Comparison of ENCODE assay signal across 1 cellular context in the genomic region with DNA sequence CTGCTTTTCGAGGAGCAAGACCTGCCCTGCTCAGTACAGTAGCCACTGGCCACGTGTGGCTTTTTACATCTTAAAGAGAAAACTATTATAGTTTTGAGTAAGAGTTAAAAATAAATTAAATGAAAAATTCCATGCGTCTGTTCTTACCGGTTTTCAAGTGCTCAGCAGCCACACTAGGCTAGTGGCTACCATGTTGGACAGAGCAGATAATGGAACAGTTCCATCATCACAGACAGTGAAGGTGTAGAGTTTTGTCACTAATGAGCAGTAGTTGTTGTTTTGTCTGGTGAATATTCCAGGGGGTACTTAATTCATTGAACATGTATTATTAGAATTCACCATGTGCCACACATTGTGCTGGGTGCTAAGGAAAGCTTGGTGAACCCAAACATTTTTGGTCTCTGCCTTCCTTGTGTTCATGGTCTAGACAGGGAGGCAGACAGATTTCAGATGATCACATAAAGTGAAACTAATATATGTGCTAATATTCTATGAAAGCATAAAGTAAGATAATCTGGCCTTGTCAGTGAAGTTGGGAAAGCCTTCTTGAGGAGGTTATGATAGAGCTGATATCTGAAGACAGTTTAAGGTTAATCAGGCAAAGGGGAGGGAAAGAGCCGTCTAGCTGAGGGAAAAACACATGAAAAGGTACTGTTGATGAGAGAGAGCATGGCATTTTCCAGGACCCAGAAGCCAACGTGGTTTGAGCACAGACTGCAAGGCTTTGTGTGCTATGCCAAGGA.
TF ChIP-seq lines count a peak whose summit lies in the region.

No MANE protein-coding gene starts in this region.

TF ChIP-seq in GM12878, 131 proteins besides CTCF, POLR2A, EP300 and RAD21:
- TF ChIP-seq, protein P1, sequence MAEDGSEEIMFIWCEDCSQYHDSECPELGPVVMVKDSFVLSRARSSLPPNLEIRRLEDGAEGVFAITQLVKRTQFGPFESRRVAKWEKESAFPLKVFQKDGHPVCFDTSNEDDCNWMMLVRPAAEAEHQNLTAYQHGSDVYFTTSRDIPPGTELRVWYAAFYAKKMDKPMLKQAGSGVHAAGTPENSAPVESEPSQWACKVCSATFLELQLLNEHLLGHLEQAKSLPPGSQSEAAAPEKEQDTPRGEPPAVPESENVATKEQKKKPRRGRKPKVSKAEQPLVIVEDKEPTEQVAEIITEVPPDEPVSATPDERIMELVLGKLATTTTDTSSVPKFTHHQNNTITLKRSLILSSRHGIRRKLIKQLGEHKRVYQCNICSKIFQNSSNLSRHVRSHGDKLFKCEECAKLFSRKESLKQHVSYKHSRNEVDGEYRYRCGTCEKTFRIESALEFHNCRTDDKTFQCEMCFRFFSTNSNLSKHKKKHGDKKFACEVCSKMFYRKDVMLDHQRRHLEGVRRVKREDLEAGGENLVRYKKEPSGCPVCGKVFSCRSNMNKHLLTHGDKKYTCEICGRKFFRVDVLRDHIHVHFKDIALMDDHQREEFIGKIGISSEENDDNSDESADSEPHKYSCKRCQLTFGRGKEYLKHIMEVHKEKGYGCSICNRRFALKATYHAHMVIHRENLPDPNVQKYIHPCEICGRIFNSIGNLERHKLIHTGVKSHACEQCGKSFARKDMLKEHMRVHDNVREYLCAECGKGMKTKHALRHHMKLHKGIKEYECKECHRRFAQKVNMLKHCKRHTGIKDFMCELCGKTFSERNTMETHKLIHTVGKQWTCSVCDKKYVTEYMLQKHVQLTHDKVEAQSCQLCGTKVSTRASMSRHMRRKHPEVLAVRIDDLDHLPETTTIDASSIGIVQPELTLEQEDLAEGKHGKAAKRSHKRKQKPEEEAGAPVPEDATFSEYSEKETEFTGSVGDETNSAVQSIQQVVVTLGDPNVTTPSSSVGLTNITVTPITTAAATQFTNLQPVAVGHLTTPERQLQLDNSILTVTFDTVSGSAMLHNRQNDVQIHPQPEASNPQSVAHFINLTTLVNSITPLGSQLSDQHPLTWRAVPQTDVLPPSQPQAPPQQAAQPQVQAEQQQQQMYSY (CRISPR knock-in tag; IDR thresholded peaks at IDR 0.05), result no peak
- TF ChIP-seq STAT3 (IDR thresholded peaks at IDR 0.05; ENCODE audit: low read depth, low read length) (no peak), MLLT1 (IDR thresholded peaks at IDR 0.05) (no peak), USF1 (IDR thresholded peaks at IDR 0.05; ENCODE audit: borderline replicate concordance, extremely low read length, insufficient read depth, low read depth, low read length) (no peak), EZH2 (IDR thresholded peaks at IDR 0.05; ENCODE audit: borderline replicate concordance, control insufficient read depth, low read depth, low read length) (no peak), NFXL1 (IDR thresholded peaks at IDR 0.05; ENCODE audit: borderline replicate concordance) (no peak), TBL1XR1 (IDR thresholded peaks at IDR 0.05; ENCODE audit: low read depth, low read length) (no peak), EED (IDR thresholded peaks at IDR 0.05; ENCODE audit: low read depth) (no peak), MEF2B (IDR thresholded peaks at IDR 0.05; ENCODE audit: partially characterized antibody, poor library complexity, severe bottlenecking) (no peak), ZSCAN29 (IDR thresholded peaks at IDR 0.05) (no peak), NR2C2 (IDR thresholded peaks at IDR 0.05; ENCODE audit: borderline replicate concordance, control insufficient read depth, insufficient read length, low read depth) (no peak), GATAD2B (conservative IDR thresholded peaks at IDR 0.05; ENCODE audit: low read depth) (no peak)
- TF ChIP-seq, protein P2, sequence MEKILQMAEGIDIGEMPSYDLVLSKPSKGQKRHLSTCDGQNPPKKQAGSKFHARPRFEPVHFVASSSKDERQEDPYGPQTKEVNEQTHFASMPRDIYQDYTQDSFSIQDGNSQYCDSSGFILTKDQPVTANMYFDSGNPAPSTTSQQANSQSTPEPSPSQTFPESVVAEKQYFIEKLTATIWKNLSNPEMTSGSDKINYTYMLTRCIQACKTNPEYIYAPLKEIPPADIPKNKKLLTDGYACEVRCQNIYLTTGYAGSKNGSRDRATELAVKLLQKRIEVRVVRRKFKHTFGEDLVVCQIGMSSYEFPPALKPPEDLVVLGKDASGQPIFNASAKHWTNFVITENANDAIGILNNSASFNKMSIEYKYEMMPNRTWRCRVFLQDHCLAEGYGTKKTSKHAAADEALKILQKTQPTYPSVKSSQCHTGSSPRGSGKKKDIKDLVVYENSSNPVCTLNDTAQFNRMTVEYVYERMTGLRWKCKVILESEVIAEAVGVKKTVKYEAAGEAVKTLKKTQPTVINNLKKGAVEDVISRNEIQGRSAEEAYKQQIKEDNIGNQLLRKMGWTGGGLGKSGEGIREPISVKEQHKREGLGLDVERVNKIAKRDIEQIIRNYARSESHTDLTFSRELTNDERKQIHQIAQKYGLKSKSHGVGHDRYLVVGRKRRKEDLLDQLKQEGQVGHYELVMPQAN (conservative IDR thresholded peaks at IDR 0.05), result no peak
- TF ChIP-seq, protein P3, sequence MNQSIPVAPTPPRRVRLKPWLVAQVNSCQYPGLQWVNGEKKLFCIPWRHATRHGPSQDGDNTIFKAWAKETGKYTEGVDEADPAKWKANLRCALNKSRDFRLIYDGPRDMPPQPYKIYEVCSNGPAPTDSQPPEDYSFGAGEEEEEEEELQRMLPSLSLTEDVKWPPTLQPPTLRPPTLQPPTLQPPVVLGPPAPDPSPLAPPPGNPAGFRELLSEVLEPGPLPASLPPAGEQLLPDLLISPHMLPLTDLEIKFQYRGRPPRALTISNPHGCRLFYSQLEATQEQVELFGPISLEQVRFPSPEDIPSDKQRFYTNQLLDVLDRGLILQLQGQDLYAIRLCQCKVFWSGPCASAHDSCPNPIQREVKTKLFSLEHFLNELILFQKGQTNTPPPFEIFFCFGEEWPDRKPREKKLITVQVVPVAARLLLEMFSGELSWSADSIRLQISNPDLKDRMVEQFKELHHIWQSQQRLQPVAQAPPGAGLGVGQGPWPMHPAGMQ (IDR thresholded peaks at IDR 0.05; ENCODE audit: borderline replicate concordance), result no peak
- TF ChIP-seq, protein P4, sequence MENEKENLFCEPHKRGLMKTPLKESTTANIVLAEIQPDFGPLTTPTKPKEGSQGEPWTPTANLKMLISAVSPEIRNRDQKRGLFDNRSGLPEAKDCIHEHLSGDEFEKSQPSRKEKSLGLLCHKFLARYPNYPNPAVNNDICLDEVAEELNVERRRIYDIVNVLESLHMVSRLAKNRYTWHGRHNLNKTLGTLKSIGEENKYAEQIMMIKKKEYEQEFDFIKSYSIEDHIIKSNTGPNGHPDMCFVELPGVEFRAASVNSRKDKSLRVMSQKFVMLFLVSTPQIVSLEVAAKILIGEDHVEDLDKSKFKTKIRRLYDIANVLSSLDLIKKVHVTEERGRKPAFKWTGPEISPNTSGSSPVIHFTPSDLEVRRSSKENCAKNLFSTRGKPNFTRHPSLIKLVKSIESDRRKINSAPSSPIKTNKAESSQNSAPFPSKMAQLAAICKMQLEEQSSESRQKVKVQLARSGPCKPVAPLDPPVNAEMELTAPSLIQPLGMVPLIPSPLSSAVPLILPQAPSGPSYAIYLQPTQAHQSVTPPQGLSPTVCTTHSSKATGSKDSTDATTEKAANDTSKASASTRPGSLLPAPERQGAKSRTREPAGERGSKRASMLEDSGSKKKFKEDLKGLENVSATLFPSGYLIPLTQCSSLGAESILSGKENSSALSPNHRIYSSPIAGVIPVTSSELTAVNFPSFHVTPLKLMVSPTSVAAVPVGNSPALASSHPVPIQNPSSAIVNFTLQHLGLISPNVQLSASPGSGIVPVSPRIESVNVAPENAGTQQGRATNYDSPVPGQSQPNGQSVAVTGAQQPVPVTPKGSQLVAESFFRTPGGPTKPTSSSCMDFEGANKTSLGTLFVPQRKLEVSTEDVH (IDR thresholded peaks at IDR 0.05; ENCODE audit: low read depth, partially characterized antibody), result no peak
